In genomic region chr2:158967114-158967730, GRCh38 we compare ENCODE assay signal across 8 cellular contexts. TPM values are rescaled to one million over a fixed set of nuclear protein-coding genes. Genes with fewer than 3 reads are reported as not detected.
DNase-seq lines count a peak whose midpoint lies in the region; ATAC-seq and TF ChIP-seq lines count a peak whose summit lies in the region.

No MANE protein-coding gene starts in this region.

- H3K36me3 ChIP-seq in BJ (ENCODE audit: control insufficient read depth, insufficient read depth, low read length): no peaks in the 10 kb centered on the region; the same call in 1 of the 2 replicates

- POLR2A ChIA-PET in BJ (lab: Charles Lee): no interaction called here

- peaks cover 41% of the 10 kb centered on the region for H3K4me1 Mint-ChIP-seq in neural crest cell

- no peaks in the 10 kb centered on the region for H3K36me3 Mint-ChIP-seq in neural crest cell (ENCODE audit: low read depth)

- H3K27ac Mint-ChIP-seq in neural crest cell (ENCODE audit: unreplicated experiment): peak overlapping the region; percentile 97

- H3K4me3 Mint-ChIP-seq in neural crest cell: peak overlapping the region; percentile 92

- H3K4me3 ChIP-seq in BJ (ENCODE audit: low read depth, low read length) (peak overlapping the region; percentile 61), fibroblast of pulmonary artery (replicated peaks; ENCODE audit: low read depth, low read length) (peak overlapping the region; percentile 56)

- no peaks in the 10 kb centered on the region for H3K27me3 ChIP-seq in BJ (ENCODE audit: control insufficient read depth, insufficient read depth, low read length)

- H3K27me3 Mint-ChIP-seq in neural crest cell (ENCODE audit: low read depth): peaks cover 55% of the 10 kb centered on the region

- no peak for ATAC-seq in GM18520 (IDR thresholded peaks at IDR 0.05; ENCODE audit: unreplicated experiment)

- DNase-seq in BJ (ENCODE audit: low read depth): no peak
- peak; percentile 40 for DNase-seq in SHP77 treated with DMSO at 0.1 percent for 48 hours (lab: John Stamatoyannopoulos, UW)
- DNase-seq in fibroblast of pulmonary artery (ENCODE audit: low read depth): no peak
- DNase-seq in neural crest cell (ENCODE audit: low read depth, low spot score): no peak
- no peak for DNase-seq in GM10266 (ENCODE audit: extremely low spot score)
- DNase-seq in NCI-H524 (lab: John Stamatoyannopoulos, UW): no peak
- DNase-seq in H4 (ENCODE audit: low spot score): no peak

- H3K9me3 Mint-ChIP-seq in neural crest cell: no peaks in the 10 kb centered on the region

- CTCF ChIA-PET in BJ (lab: Yijun Ruan, JAX): interaction anchor here (1.2 to 3.4 kb wide), 3 partner anchors 103 to 152 kb away, joined by 3 to 14 read pairs (median 3); no protein-coding TSS in a partner anchor

- no peak for TF ChIP-seq CTCF in BJ (IDR thresholded peaks at IDR 0.05; ENCODE audit: insufficient read depth, low read depth, low read length)
- no peak for TF ChIP-seq CTCF in fibroblast of pulmonary artery (IDR thresholded peaks at IDR 0.05; ENCODE audit: low read length, missing control alignments)
- peak; percentile 15 for TF ChIP-seq CTCF in neural crest cell (conservative IDR thresholded peaks at IDR 0.05)
- TF ChIP-seq CTCF in GM10266 (IDR thresholded peaks at IDR 0.05; ENCODE audit: control insufficient read depth, insufficient read depth, low read depth, missing control alignments): no peak

RNA-seq across cellular contexts. Expression of gene TANC1, which starts 1.2 kb away (rescaled TPM):
- polyA plus RNA-seq in BJ (2011; rRNA removed): 19.9 and 22.0 TPM in 2 replicates
- 34.6 and 47.9 TPM in 2 replicates for polyA minus RNA-seq in BJ (2011; rRNA and poly(A)+ RNA removed)
- total RNA-seq in neural crest cell: 13.2 and 14.1 TPM in 2 replicates
- total RNA-seq in H4 (2014; rRNA removed; shearing (Covaris generic)): 14.6 and 16.6 TPM in 2 replicates
